1 cellular context compared by ENCODE assay signal in genomic region chr10:25174461-25175230, GRCh38.
TF ChIP-seq lines count a peak whose summit lies in the region.

TSS of gene GPR158 (plus strand) at chr10:25175001. CDS start at chr10:25175421, 420 bp downstream.

TF ChIP-seq in K562, 482 proteins besides CTCF, POLR2A, EP300 and RAD21 (continued from another document and continues in another):
- TF ChIP-seq VEZF1 (CRISPR knock-in tag; IDR thresholded peaks at IDR 0.05) (peak; percentile 74), RBM39 (optimal IDR thresholded peaks at IDR 0.05; ENCODE audit: low read depth, low read length) (no peak), FOS (IDR thresholded peaks at IDR 0.05; ENCODE audit: extremely low read depth, insufficient read length) (peak; percentile 42), BRCA1 (IDR thresholded peaks at IDR 0.05) (no peak), BRCA1 (CRISPR knock-in tag; IDR thresholded peaks at IDR 0.05) (no peak), NR2F6 (CRISPR knock-in tag; IDR thresholded peaks at IDR 0.05) (no peak), PKNOX1 (IDR thresholded peaks at IDR 0.05) (peak; percentile 98), SMARCB1 (IDR thresholded peaks at IDR 0.05; ENCODE audit: insufficient read length, low read depth) (no peak), FOXO4 (CRISPR knock-in tag; IDR thresholded peaks at IDR 0.05) (no peak), GABPB2 (CRISPR knock-in tag; conservative IDR thresholded peaks at IDR 0.05) (no peak), DPF2 (IDR thresholded peaks at IDR 0.05) (no peak), NONO (IDR thresholded peaks at IDR 0.05; ENCODE audit: low read depth in 2 of 2, low read length in 1 of 2) (no peak), FOXP4 (CRISPR knock-in tag; IDR thresholded peaks at IDR 0.05; ENCODE audit: borderline replicate concordance) (0 out of 2 replicates have a peak, but pooled peaks have one; percentile 63), ZNF280A (IDR thresholded peaks at IDR 0.05; ENCODE audit: low read depth, partially characterized antibody) (no peak), NR4A1 (CRISPR knock-in tag; IDR thresholded peaks at IDR 0.05) (no peak), NR4A1 (tag; IDR thresholded peaks at IDR 0.05) (no peak), ZBED1 (IDR thresholded peaks at IDR 0.05) (no peak), HDAC3 (IDR thresholded peaks at IDR 0.05; ENCODE audit: borderline replicate concordance, partially characterized antibody) (no peak), GATAD2B (IDR thresholded peaks at IDR 0.05; ENCODE audit: borderline replicate concordance) (no peak), ZNF239 (CRISPR knock-in tag; IDR thresholded peaks at IDR 0.05) (no peak), ZNF76 (CRISPR knock-in tag; IDR thresholded peaks at IDR 0.05; ENCODE audit: borderline replicate concordance) (no peak), MXD1 (CRISPR knock-in tag; IDR thresholded peaks at IDR 0.05; ENCODE audit: borderline replicate concordance, poor library complexity, severe bottlenecking) (no peak), ZNF431 (CRISPR knock-in tag; IDR thresholded peaks at IDR 0.05) (no peak), SAP30 (IDR thresholded peaks at IDR 0.05; ENCODE audit: borderline replicate concordance, insufficient read depth, low read depth, low read length, poor library complexity, severe bottlenecking) (no peak), FUS (optimal IDR thresholded peaks at IDR 0.05; ENCODE audit: low read depth, low read length) (no peak), MGA (IDR thresholded peaks at IDR 0.05) (no peak), CGGBP1 (CRISPR knock-in tag; IDR thresholded peaks at IDR 0.05) (no peak), USF2 (CRISPR knock-in tag; IDR thresholded peaks at IDR 0.05) (no peak), PYGO2 (tag; IDR thresholded peaks at IDR 0.05) (no peak), MITF (IDR thresholded peaks at IDR 0.05) (no peak), FOXA3 (CRISPR knock-in tag; conservative IDR thresholded peaks at IDR 0.05 in 1 of 2, IDR thresholded peaks at IDR 0.05 in 1 of 2) (0 out of 4 replicates have a peak, but pooled peaks of 1 of the 2 experiments have one; percentile 33)
